1 cellular context compared by ENCODE assay signal in the genomic region with DNA sequence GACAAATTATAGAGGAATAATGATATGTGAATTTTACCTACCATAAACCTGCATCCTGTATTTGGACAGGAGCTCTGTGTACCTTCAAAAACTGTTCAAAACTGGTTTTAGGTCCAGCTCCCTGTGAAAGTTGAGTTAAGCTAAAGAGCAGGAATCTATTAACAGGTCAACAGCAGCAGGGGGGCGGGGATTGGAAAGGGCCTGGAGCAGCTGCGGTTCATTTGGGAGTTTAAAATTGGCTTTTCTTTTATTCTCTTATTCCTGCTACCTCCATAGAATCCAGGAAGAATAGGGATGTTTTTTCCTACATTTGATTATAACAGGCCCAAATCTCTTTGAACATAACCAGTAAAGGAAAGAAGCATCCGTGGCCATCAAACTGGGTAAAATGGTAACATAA.
TF ChIP-seq lines count a peak whose summit lies in the region.

No MANE protein-coding gene starts in this region.

TF ChIP-seq in HCT116, 20 proteins besides CTCF, POLR2A, EP300 and RAD21 (continued from another document):
- TF ChIP-seq, protein P1, sequence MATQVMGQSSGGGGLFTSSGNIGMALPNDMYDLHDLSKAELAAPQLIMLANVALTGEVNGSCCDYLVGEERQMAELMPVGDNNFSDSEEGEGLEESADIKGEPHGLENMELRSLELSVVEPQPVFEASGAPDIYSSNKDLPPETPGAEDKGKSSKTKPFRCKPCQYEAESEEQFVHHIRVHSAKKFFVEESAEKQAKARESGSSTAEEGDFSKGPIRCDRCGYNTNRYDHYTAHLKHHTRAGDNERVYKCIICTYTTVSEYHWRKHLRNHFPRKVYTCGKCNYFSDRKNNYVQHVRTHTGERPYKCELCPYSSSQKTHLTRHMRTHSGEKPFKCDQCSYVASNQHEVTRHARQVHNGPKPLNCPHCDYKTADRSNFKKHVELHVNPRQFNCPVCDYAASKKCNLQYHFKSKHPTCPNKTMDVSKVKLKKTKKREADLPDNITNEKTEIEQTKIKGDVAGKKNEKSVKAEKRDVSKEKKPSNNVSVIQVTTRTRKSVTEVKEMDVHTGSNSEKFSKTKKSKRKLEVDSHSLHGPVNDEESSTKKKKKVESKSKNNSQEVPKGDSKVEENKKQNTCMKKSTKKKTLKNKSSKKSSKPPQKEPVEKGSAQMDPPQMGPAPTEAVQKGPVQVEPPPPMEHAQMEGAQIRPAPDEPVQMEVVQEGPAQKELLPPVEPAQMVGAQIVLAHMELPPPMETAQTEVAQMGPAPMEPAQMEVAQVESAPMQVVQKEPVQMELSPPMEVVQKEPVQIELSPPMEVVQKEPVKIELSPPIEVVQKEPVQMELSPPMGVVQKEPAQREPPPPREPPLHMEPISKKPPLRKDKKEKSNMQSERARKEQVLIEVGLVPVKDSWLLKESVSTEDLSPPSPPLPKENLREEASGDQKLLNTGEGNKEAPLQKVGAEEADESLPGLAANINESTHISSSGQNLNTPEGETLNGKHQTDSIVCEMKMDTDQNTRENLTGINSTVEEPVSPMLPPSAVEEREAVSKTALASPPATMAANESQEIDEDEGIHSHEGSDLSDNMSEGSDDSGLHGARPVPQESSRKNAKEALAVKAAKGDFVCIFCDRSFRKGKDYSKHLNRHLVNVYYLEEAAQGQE (IDR thresholded peaks at IDR 0.05; ENCODE audit: low read depth) = no peak
- TF ChIP-seq CBX3 (IDR thresholded peaks at IDR 0.05; ENCODE audit: low read depth) = no peak
- TF ChIP-seq FOSL1 (IDR thresholded peaks at IDR 0.05; ENCODE audit: low read depth) = no peak
- no peak for TF ChIP-seq ZNF274 (IDR thresholded peaks at IDR 0.05; ENCODE audit: low read depth, low read length)
- TF ChIP-seq YY1 (IDR thresholded peaks at IDR 0.05; ENCODE audit: extremely low read depth, insufficient replicate concordance, low read depth, low read length) = no peak
- TF ChIP-seq CEBPB (IDR thresholded peaks at IDR 0.05; ENCODE audit: low read depth) = no peak
- TF ChIP-seq ELF1 (IDR thresholded peaks at IDR 0.05; ENCODE audit: borderline replicate concordance, low read depth) = no peak
- no peak for TF ChIP-seq TCF7L2 (IDR thresholded peaks at IDR 0.05; ENCODE audit: borderline replicate concordance, extremely low read depth, insufficient read depth, insufficient read length)
TF ChIP-seq in HCT116: peak in this region for 0.
